2 cellular contexts compared by ENCODE assay signal in genomic region chr4:53536328-53536727, GRCh38.
TF ChIP-seq lines count a peak whose summit lies in the region.

No MANE protein-coding gene starts in this region.

TF ChIP-seq in liver, 16 proteins besides CTCF, POLR2A, EP300 and RAD21 (continued from another document):
- TF ChIP-seq FOXA1 (IDR thresholded peaks at IDR 0.05) = no peak

TF ChIP-seq in HepG2, 621 proteins besides CTCF, POLR2A, EP300 and RAD21 (continued from another document):
- TF ChIP-seq MXD3 (CRISPR knock-in tag; IDR thresholded peaks at IDR 0.05) (no peak), ZNF770 (CRISPR knock-in tag; IDR thresholded peaks at IDR 0.05) (no peak), RXRA (CRISPR knock-in tag; IDR thresholded peaks at IDR 0.05) (no peak), ZNF557 (CRISPR knock-in tag; IDR thresholded peaks at IDR 0.05) (no peak), ZSCAN20 (CRISPR knock-in tag; IDR thresholded peaks at IDR 0.05; ENCODE audit: borderline replicate concordance) (no peak), SIX1 (CRISPR knock-in tag; IDR thresholded peaks at IDR 0.05; ENCODE audit: borderline replicate concordance) (no peak), ZNF232 (CRISPR knock-in tag; IDR thresholded peaks at IDR 0.05; ENCODE audit: borderline replicate concordance) (no peak), CAMTA2 (CRISPR knock-in tag; IDR thresholded peaks at IDR 0.05; ENCODE audit: borderline replicate concordance) (no peak)
